Comparison of ENCODE assay signal across 8 cellular contexts in genomic region chr16:31201511-31202401, GRCh38. TPM values are rescaled to one million over a fixed set of nuclear protein-coding genes. Genes with fewer than 3 reads are reported as not detected.
DNase-seq lines count a peak whose midpoint lies in the region; ATAC-seq, FAIRE-seq and TF ChIP-seq lines count a peak whose summit lies in the region.

No MANE protein-coding gene starts in this region.

- ATAC-seq in HG02571 (IDR thresholded peaks at IDR 0.05; ENCODE audit: unreplicated experiment), result peak; percentile 47
- ATAC-seq in GM12878, result peak; percentile 77
- ATAC-seq in HG02938 (IDR thresholded peaks at IDR 0.05; ENCODE audit: unreplicated experiment), result no peak

- peak; percentile 68 for FAIRE-seq in GM12878 (lab: Jason Lieb, UNC)

- H3K36me3 ChIP-seq in GM12878 (ENCODE audit: control insufficient read depth in 2 of 2, insufficient read depth in 2 of 2, low read length in 1 of 2) (peaks cover 0 to 4% of the 10 kb centered on the region in 2 experiments; a peak in 2 of 4 replicates), smooth muscle cell (ENCODE audit: low read depth) (no peaks in the 10 kb centered on the region)

- H3K9ac ChIP-seq in GM12878 (ENCODE audit: control insufficient read depth, insufficient read depth, low read length) (peak overlapping the region; percentile 74), smooth muscle cell (ENCODE audit: low read depth) (no peak overlapping the region)

- H3K27ac Mint-ChIP-seq in immature natural killer cell, result peak overlapping the region; percentile 75 to 91 (median 86)

- peak overlapping the region; percentile 88 to 92 (median 91) for H3K4me3 Mint-ChIP-seq in immature natural killer cell

- SMC1A ChIA-PET in GM12878 (lab: Charles Lee; ENCODE audit: uncharacterized antibody, unreplicated experiment), result interaction anchor here (0.7 to 2.2 kb wide), 21 partner anchors 9 to 242 kb away, joined by 3 to 14 read pairs (median 4); partner anchors contain the start of genes ITGAM and PYDC1

- TF ChIP-seq CTCF in GM13976 (IDR thresholded peaks at IDR 0.05; ENCODE audit: borderline replicate concordance, control extremely low read depth, extremely low read depth, insufficient read depth, missing control alignments), result no peak
- no peak for TF ChIP-seq CTCF in GM12878 (IDR thresholded peaks at IDR 0.05 in 2 of 3, conservative IDR thresholded peaks at IDR 0.05 in 1 of 3; ENCODE audit: control insufficient read depth in 2 of 3, extremely low read depth in 1 of 3, insufficient read depth in 1 of 3, low read depth in 3 of 3, low read length in 3 of 3)
- no peak for TF ChIP-seq CTCF in smooth muscle cell (IDR thresholded peaks at IDR 0.05; ENCODE audit: borderline replicate concordance, insufficient read depth, poor library complexity, severe bottlenecking)

- intact Hi-C loops in GM12878 (cut with micrococcal nuclease; ENCODE audit: unreplicated experiment), result loop anchor here (1.0 to 5.0 kb wide), 4 partner anchors 86 to 241 kb away; partner anchors contain the start of gene ZNF843

- H3K4me1 ChIP-seq in GM12878 (ENCODE audit: control insufficient read depth, insufficient read depth, low read length) (peaks cover 24% of the 10 kb centered on the region), smooth muscle cell (ENCODE audit: low read depth) (peaks cover 3% of the 10 kb centered on the region)

- 5% methylated on average over 31 of the region's 34 CpGs for WGBS in GM12878 (ENCODE audit: insufficient coverage, insufficient replicate concordance, low lambda C conversion rate, missing lambda C conversion rate)
- 17% methylated on average over 34 of the region's 34 CpGs for WGBS in smooth muscle cell (ENCODE audit: low lambda C conversion rate)

- in situ Hi-C loops in GM13976 (cut with MboI; ENCODE audit: low sequenced_read_pairs, unreplicated experiment) (no loop called here), GM12878 (cut with MboI) (loop anchor here (5.0 to 10.0 kb wide), 2 partner anchors 241 to 673 kb away; partner anchors contain the start of genes ZNF267 and ZNF843)

- DNase-seq in GM13976 (ENCODE audit: low spot score), result peak; percentile 82
- DNase-seq in OCI-M1 (lab: John Stamatoyannopoulos, UW), result peak; percentile 46
- DNase-seq in GM12878 (ENCODE audit: low read depth, low spot score), result no peak
- peak in 2 of 3 donors; percentile 52 to 57 for DNase-seq in immature natural killer cell
- no peak for DNase-seq in smooth muscle cell (lab: John Stamatoyannopoulos, UW; ENCODE audit: unreplicated experiment)
- no peak for DNase-seq in hippocampal formation (lab: John Stamatoyannopoulos, UW)

- peak; percentile 67 for TF ChIP-seq POLR2A in GM12878 (IDR thresholded peaks at IDR 0.05; ENCODE audit: low read depth, low read length)

- H3K4me2 ChIP-seq in GM12878 (ENCODE audit: control insufficient read depth, insufficient read depth), result peak overlapping the region; percentile 91
- H3K4me2 ChIP-seq in smooth muscle cell, result peak overlapping the region; percentile 93

- RAD21 ChIA-PET in GM12878 (lab: Charles Lee; ENCODE audit: unreplicated experiment), result interaction anchor here (0.7 to 3.1 kb wide), 20 partner anchors 9 to 242 kb away, joined by 3 to 14 read pairs (median 6); partner anchors contain the start of genes FUS and ITGAX

- H3K79me2 ChIP-seq in GM12878 (ENCODE audit: control insufficient read depth, insufficient read depth, low read length), result peaks cover 3% of the 10 kb centered on the region; the same call in 1 of the 2 replicates
- no peaks in the 10 kb centered on the region for H3K79me2 ChIP-seq in smooth muscle cell (ENCODE audit: low read depth)

- 0 out of 2 replicates have a peak overlapping the region, but pooled peaks have one; percentile 49 for H2AFZ ChIP-seq in GM12878 (ENCODE audit: control insufficient read depth, low read depth, low read length)
- H2AFZ ChIP-seq in smooth muscle cell (ENCODE audit: low read depth), result no peak overlapping the region

- no peak for TF ChIP-seq RAD21 in GM12878 (IDR thresholded peaks at IDR 0.05; ENCODE audit: insufficient read depth, low read depth, low read length)

- POLR2A ChIA-PET in GM12878 (lab: Charles Lee), result interaction anchor here (0.5 to 3.5 kb wide), 14 partner anchors 12 to 511 kb away, joined by 3 to 26 read pairs (median 4); partner anchors contain the start of genes FUS and ITGAM

- H3K36me3 Mint-ChIP-seq in immature natural killer cell, result peaks cover 0 to 12% (median 8%) of the 10 kb centered on the region in 3 donors

- H3F3A ChIP-seq in smooth muscle cell (ENCODE audit: low read depth), result peaks cover 19% of the 10 kb centered on the region

- H3K9me3 ChIP-seq in GM12878 (replicated peaks; ENCODE audit: control insufficient read depth, insufficient read depth, low read length) (no peaks in the 10 kb centered on the region), smooth muscle cell (replicated peaks; ENCODE audit: low read depth) (no peaks in the 10 kb centered on the region)

- H4K20me1 ChIP-seq in GM12878 (ENCODE audit: control insufficient read depth, insufficient read depth) (no peaks in the 10 kb centered on the region), smooth muscle cell (ENCODE audit: low read depth) (peaks cover 53% of the 10 kb centered on the region)

- TF ChIP-seq EP300 in GM12878 (IDR thresholded peaks at IDR 0.05; ENCODE audit: borderline replicate concordance in 1 of 2, control insufficient read depth in 1 of 2, low read depth in 2 of 2, low read length in 2 of 2), result no peak

- TSS peak; percentile 91 for BruUV-seq in GM12878 (replicated peaks; lab: Mats Ljungman, UMichigan)

- peak overlapping the region; percentile 65 for H3K27ac ChIP-seq in GM12878 (ENCODE audit: control insufficient read depth, insufficient read depth)
- no peak overlapping the region for H3K27ac ChIP-seq in smooth muscle cell (ENCODE audit: low read depth)

- H3K9me3 Mint-ChIP-seq in immature natural killer cell, result no peaks in the 10 kb centered on the region

- H3K4me1 Mint-ChIP-seq in immature natural killer cell, result peaks cover 52 to 57% of the 10 kb centered on the region in 2 donors

- H3K27me3 ChIP-seq in GM12878 (replicated peaks in 1 of 2; ENCODE audit: control insufficient read depth in 2 of 2, insufficient read depth in 2 of 2, low read length in 1 of 2) (no peaks in the 10 kb centered on the region), smooth muscle cell (ENCODE audit: low read depth) (peaks cover 18% of the 10 kb centered on the region)

- CTCF ChIA-PET in GM12878 (lab: Yijun Ruan, JAX), result interaction anchor here (0.7 to 3.5 kb wide), 13 partner anchors 14 to 259 kb away, joined by 3 to 26 read pairs (median 4); partner anchors contain the start of gene ZNF843

- H3K4me3 ChIP-seq in GM12878 (peak overlapping the region; percentile 86), smooth muscle cell (peak overlapping the region; percentile 55)

- H3K27me3 Mint-ChIP-seq in immature natural killer cell (ENCODE audit: low read depth in 3 of 3), result peaks cover 4 to 12% (median 8%) of the 10 kb centered on the region in 3 donors

RNA-seq across cellular contexts. Expression of gene PYCARD, which starts 0.8 kb away (rescaled TPM):
- 3.2 and 5.1 TPM in 2 replicates for total RNA-seq in GM12878 (2013; cell fraction: nucleolus; rRNA removed)
- 65.7 and 81.4 TPM in 2 replicates for total RNA-seq in GM12878 (2014; rRNA removed)
- total RNA-seq in GM12878 (2014; rRNA removed; fragmentation: Illumina TruSeq; extraction: Trizol), result 32.0 and 32.2 TPM in 2 replicates
- 59.5 and 65.7 TPM in 2 replicates for total RNA-seq in GM12878 (2021)
- 10.6 TPM for polyA plus RNA-seq in GM12878 (2011; ENCODE audit: low read depth)
- 11.9 and 26.9 TPM in 2 replicates for polyA plus RNA-seq in GM12878 (2011; rRNA removed)
- polyA plus RNA-seq in GM12878 (2011; cell fraction: cytosol; rRNA removed), result 41.7 and 76.2 TPM in 2 replicates
- polyA plus RNA-seq in GM12878 (2011; cell fraction: nucleus; rRNA removed), result 43.4 and 46.9 TPM in 2 replicates
- polyA plus RNA-seq in GM12878 (2012), result 34.9 and 40.3 TPM in 2 replicates
- polyA plus RNA-seq in GM12878 (2014; fragmentation: Illumina TruSeq; extraction: Trizol), result 2.0 and 18.3 TPM in 2 replicates
- 10 to 100 TPM in 1 of 2 experiments, 1 to 10 TPM in 1; 5.1 to 14.9 TPM for polyA plus RNA-seq in GM12878 (2014; fragmentation: Nextera tagmentation; extraction: Ambion mirVana)
- polyA plus RNA-seq in GM12878 (2014; rRNA removed), result 94.1 and 106 TPM in 2 replicates
- 10 to 100 TPM; 61.5 to 70.9 TPM for polyA plus RNA-seq in GM12878 (2016; fragmentation: Nextera tagmentation; extraction: Ambion mirVana)
- 8.2 and 21.7 TPM in 2 replicates for polyA minus RNA-seq in GM12878 (2011; rRNA and poly(A)+ RNA removed)
- polyA minus RNA-seq in GM12878 (2011; cell fraction: cytosol; rRNA and poly(A)+ RNA removed), result 13.0 and 15.6 TPM in 2 replicates
- polyA minus RNA-seq in GM12878 (2011; cell fraction: nucleus; rRNA and poly(A)+ RNA removed), result 5.7 and 7.5 TPM in 2 replicates
- 100 to 1,000 TPM in 2 of 3 donors, 10 to 100 TPM in 1; 91.2 to 133 (median 118) TPM for polyA plus RNA-seq in immature natural killer cell
- total RNA-seq in smooth muscle cell, result 15.6 and 30.8 TPM in 2 replicates
- 10.1 and 30.2 TPM in 2 replicates for polyA plus RNA-seq in smooth muscle cell

RNA-seq across cellular contexts. Expression of gene TRIM72, which starts 12.2 kb away (rescaled TPM):
- 0.08 TPM in 1 of 2 replicates, not detected in the other for total RNA-seq in GM12878 (2013; cell fraction: nucleolus; rRNA removed)
- total RNA-seq in GM12878 (2014; rRNA removed) (0.33 and 0.56 TPM in 2 replicates), GM12878 (2014; rRNA removed; fragmentation: Illumina TruSeq; extraction: Trizol) (0.13 and 0.14 TPM in 2 replicates), GM12878 (2021) (1.0 and 1.2 TPM in 2 replicates), smooth muscle cell (0.04 TPM in 2 replicates)
- polyA plus RNA-seq in GM12878 (2011; ENCODE audit: low read depth), result not detected
- polyA plus RNA-seq in GM12878 (2011; rRNA removed) (not detected in 2 replicates), GM12878 (2014; fragmentation: Illumina TruSeq; extraction: Trizol) (0.10 TPM in 1 of 2 replicates, not detected in the other), GM12878 (2014; fragmentation: Nextera tagmentation; extraction: Ambion mirVana) (under 1 TPM; 0.03 to 0.26 TPM), GM12878 (2014; rRNA removed) (0.29 and 0.36 TPM in 2 replicates), GM12878 (2016; fragmentation: Nextera tagmentation; extraction: Ambion mirVana) (under 1 TPM; 0.19 to 0.23 TPM), immature natural killer cell (not detected), smooth muscle cell (0.07 TPM in 2 replicates)
- 0.01 and 0.02 TPM in 2 replicates for polyA plus RNA-seq in GM12878 (2011; cell fraction: cytosol; rRNA removed)
- 0.01 TPM in 1 of 2 replicates, not detected in the other for polyA plus RNA-seq in GM12878 (2011; cell fraction: nucleus; rRNA removed)
- 0.08 and 0.15 TPM in 2 replicates for polyA plus RNA-seq in GM12878 (2012)
- not detected in 2 replicates for polyA minus RNA-seq in GM12878 (2011; rRNA and poly(A)+ RNA removed)
- not detected in 2 replicates for polyA minus RNA-seq in GM12878 (2011; cell fraction: cytosol; rRNA and poly(A)+ RNA removed)
- not detected in 2 replicates for polyA minus RNA-seq in GM12878 (2011; cell fraction: nucleus; rRNA and poly(A)+ RNA removed)

RNA-seq across cellular contexts. Expression of gene PYDC1, which starts 15.2 kb away (rescaled TPM):
- total RNA-seq in GM12878 (2013; cell fraction: nucleolus; rRNA removed), result not detected in 2 replicates
- total RNA-seq in GM12878 (2014; rRNA removed), result not detected in 2 replicates
- total RNA-seq in GM12878 (2014; rRNA removed; fragmentation: Illumina TruSeq; extraction: Trizol), result not detected in 2 replicates
- not detected in 2 replicates for total RNA-seq in GM12878 (2021)
- polyA plus RNA-seq in GM12878 (2011; ENCODE audit: low read depth), result not detected
- polyA plus RNA-seq in GM12878 (2011; rRNA removed), result not detected in 2 replicates
- not detected in 2 replicates for polyA plus RNA-seq in GM12878 (2011; cell fraction: cytosol; rRNA removed)
- polyA plus RNA-seq in GM12878 (2011; cell fraction: nucleus; rRNA removed), result not detected in 2 replicates
- not detected in 2 replicates for polyA plus RNA-seq in GM12878 (2012)
- not detected in 2 replicates for polyA plus RNA-seq in GM12878 (2014; fragmentation: Illumina TruSeq; extraction: Trizol)
- not detected for polyA plus RNA-seq in GM12878 (2014; fragmentation: Nextera tagmentation; extraction: Ambion mirVana)
- polyA plus RNA-seq in GM12878 (2014; rRNA removed), result not detected in 2 replicates
- not detected for polyA plus RNA-seq in GM12878 (2016; fragmentation: Nextera tagmentation; extraction: Ambion mirVana)
- not detected in 2 replicates for polyA minus RNA-seq in GM12878 (2011; rRNA and poly(A)+ RNA removed)
- not detected in 2 replicates for polyA minus RNA-seq in GM12878 (2011; cell fraction: cytosol; rRNA and poly(A)+ RNA removed)
- polyA minus RNA-seq in GM12878 (2011; cell fraction: nucleus; rRNA and poly(A)+ RNA removed), result not detected in 2 replicates
- not detected for polyA plus RNA-seq in immature natural killer cell
- total RNA-seq in smooth muscle cell, result not detected in 2 replicates
- polyA plus RNA-seq in smooth muscle cell, result 1.1 and 1.7 TPM in 2 replicates

RNA-seq across cellular contexts. Expression of gene FUS, which starts 21.8 kb away (rescaled TPM):
- 304 and 315 TPM in 2 replicates for total RNA-seq in GM12878 (2013; cell fraction: nucleolus; rRNA removed)
- total RNA-seq in GM12878 (2014; rRNA removed) (40.1 and 47.3 TPM in 2 replicates), GM12878 (2014; rRNA removed; fragmentation: Illumina TruSeq; extraction: Trizol) (69.6 and 69.8 TPM in 2 replicates), GM12878 (2021) (509 and 521 TPM in 2 replicates), smooth muscle cell (56.2 and 58.6 TPM in 2 replicates)
- polyA plus RNA-seq in GM12878 (2011; ENCODE audit: low read depth), result 475 TPM
- polyA plus RNA-seq in GM12878 (2011; rRNA removed) (243 and 327 TPM in 2 replicates), GM12878 (2014; fragmentation: Illumina TruSeq; extraction: Trizol) (366 and 389 TPM in 2 replicates), GM12878 (2014; fragmentation: Nextera tagmentation; extraction: Ambion mirVana) (100 to 1,000 TPM in 1 of 2 experiments, 10 to 100 TPM in 1; 46.8 to 131 TPM), GM12878 (2014; rRNA removed) (480 and 547 TPM in 2 replicates), GM12878 (2016; fragmentation: Nextera tagmentation; extraction: Ambion mirVana) (100 to 1,000 TPM; 366 to 437 TPM), immature natural killer cell (100 to 1,000 TPM in 1 of 3 donors, 10 to 100 TPM in 2; 73.4 to 169 (median 87.4) TPM), smooth muscle cell (225 and 316 TPM in 2 replicates)
- polyA plus RNA-seq in GM12878 (2011; cell fraction: cytosol; rRNA removed), result 186 and 237 TPM in 2 replicates
- polyA plus RNA-seq in GM12878 (2011; cell fraction: nucleus; rRNA removed), result 505 and 935 TPM in 2 replicates
- 371 and 917 TPM in 2 replicates for polyA plus RNA-seq in GM12878 (2012)
- polyA minus RNA-seq in GM12878 (2011; rRNA and poly(A)+ RNA removed), result 116 and 126 TPM in 2 replicates
- polyA minus RNA-seq in GM12878 (2011; cell fraction: cytosol; rRNA and poly(A)+ RNA removed), result 108 and 169 TPM in 2 replicates
- 148 and 252 TPM in 2 replicates for polyA minus RNA-seq in GM12878 (2011; cell fraction: nucleus; rRNA and poly(A)+ RNA removed)

RNA-seq across cellular contexts. Expression of gene PRSS36, which starts 51.9 kb away (rescaled TPM):
- total RNA-seq in GM12878 (2013; cell fraction: nucleolus; rRNA removed), result not detected in 2 replicates
- 0.11 and 0.44 TPM in 2 replicates for total RNA-seq in GM12878 (2014; rRNA removed)
- 0.13 TPM in 1 of 2 replicates, not detected in the other for total RNA-seq in GM12878 (2014; rRNA removed; fragmentation: Illumina TruSeq; extraction: Trizol)
- 0.46 TPM in 1 of 2 replicates, not detected in the other for total RNA-seq in GM12878 (2021)
- not detected for polyA plus RNA-seq in GM12878 (2011; ENCODE audit: low read depth)
- polyA plus RNA-seq in GM12878 (2011; rRNA removed), result 0.11 and 0.17 TPM in 2 replicates
- 0.24 and 0.25 TPM in 2 replicates for polyA plus RNA-seq in GM12878 (2011; cell fraction: cytosol; rRNA removed)
- 0.15 and 0.72 TPM in 2 replicates for polyA plus RNA-seq in GM12878 (2011; cell fraction: nucleus; rRNA removed)
- polyA plus RNA-seq in GM12878 (2012), result 0.20 and 0.21 TPM in 2 replicates
- not detected in 2 replicates for polyA plus RNA-seq in GM12878 (2014; fragmentation: Illumina TruSeq; extraction: Trizol)
- polyA plus RNA-seq in GM12878 (2014; fragmentation: Nextera tagmentation; extraction: Ambion mirVana), result not detected
- 0.20 and 0.47 TPM in 2 replicates for polyA plus RNA-seq in GM12878 (2014; rRNA removed)
- 1 to 10 TPM in 1 of 2 experiments, under 1 TPM in 1; 0.17 to 1.1 TPM for polyA plus RNA-seq in GM12878 (2016; fragmentation: Nextera tagmentation; extraction: Ambion mirVana)
- polyA minus RNA-seq in GM12878 (2011; rRNA and poly(A)+ RNA removed), result 0.52 TPM in 1 of 2 replicates, not detected in the other
- 2.0 TPM in 1 of 2 replicates, not detected in the other for polyA minus RNA-seq in GM12878 (2011; cell fraction: cytosol; rRNA and poly(A)+ RNA removed)
- 1.2 TPM in 1 of 2 replicates, not detected in the other for polyA minus RNA-seq in GM12878 (2011; cell fraction: nucleus; rRNA and poly(A)+ RNA removed)
- polyA plus RNA-seq in immature natural killer cell, result 1 to 10 TPM; 3.4 to 8.6 (median 6.9) TPM
- 1.6 TPM in 1 of 2 replicates, not detected in the other for total RNA-seq in smooth muscle cell
- polyA plus RNA-seq in smooth muscle cell, result 0.31 and 0.66 TPM in 2 replicates

Comparison
In these comparisons a context has a peak if more than half of its experiments do, and no peak if none do; other contexts are left out.
1. DNase-seq: peak in GM13976 (single experiment), OCI-M1 (single experiment) and immature natural killer cell (2 of 3); none in GM12878 (single experiment), smooth muscle cell (single experiment) and hippocampal formation (0 of 2).